17 cellular contexts compared by ENCODE assay signal in the genomic region with DNA sequence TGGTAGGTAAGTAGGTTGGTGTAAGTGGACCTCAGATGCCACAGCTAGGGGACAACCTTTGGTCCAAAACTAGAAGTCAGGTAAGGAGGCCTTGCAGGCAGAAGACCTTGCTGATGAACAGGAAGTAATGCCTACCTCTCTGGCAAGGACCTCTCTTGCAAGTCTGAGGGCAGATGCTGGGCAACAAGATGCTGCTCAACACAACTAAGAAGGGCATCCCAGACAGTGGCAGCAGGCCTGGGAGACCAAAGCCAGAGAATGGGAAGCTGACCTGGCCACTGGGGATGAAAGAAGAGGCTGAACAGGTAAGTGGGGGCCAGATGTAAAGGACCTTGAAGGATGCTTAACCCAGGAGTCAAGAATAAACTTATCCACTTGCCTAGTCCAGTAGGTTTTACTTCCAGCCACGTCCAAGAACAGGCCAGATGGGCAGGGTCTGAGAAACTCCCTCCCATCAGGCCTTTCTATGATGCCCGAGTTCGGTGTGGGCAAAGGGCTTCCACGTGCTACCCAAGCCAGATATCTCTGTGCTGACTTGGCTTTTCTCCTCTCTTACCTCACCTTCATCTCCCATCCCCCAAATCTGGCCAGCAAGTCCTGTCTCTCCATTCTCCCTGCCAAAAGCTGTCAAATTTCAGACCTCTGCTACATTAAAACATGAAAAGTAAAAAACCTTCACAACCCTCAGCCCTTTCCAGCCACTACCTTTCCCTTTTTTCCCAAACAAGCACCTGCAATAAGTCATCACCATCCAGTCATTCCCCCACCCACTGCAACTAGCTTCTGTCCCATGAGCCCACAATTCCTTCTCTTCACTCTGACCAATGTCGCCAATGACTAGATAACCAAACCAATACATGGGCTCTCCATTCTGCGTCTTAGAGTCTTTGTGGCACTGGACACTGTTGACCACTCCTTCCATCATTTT. TPM values are rescaled to one million over a fixed set of nuclear protein-coding genes. Genes with fewer than 3 reads are reported as not detected.
DNase-seq lines count a peak whose midpoint lies in the region; ATAC-seq and TF ChIP-seq lines count a peak whose summit lies in the region.
"Had no signal": no experiment of that assay in that cellular context is flagged by ENCODE, and none has a peak within 500 bp of the region (broad histone marks: within the 10 kb centered on the region; RNA-seq: fewer than 3 reads in every experiment).

No MANE protein-coding gene starts in this region.

- H3K36me3 Mint-ChIP-seq in activated naive CD4-positive, alpha-beta T cell treated with anti-CD3 and anti-CD28 coated beads, Interleukin-2, amount 10 ng/mL, durations not matched to agents 7 days and 5 days, result peaks cover 56% of the 10 kb centered on the region
- peaks cover 49% of the 10 kb centered on the region for H3K36me3 Mint-ChIP-seq in endothelial cell (ENCODE audit: low read depth, unreplicated experiment)

- H3F3A ChIP-seq in PC-3 (ENCODE audit: low read length, unreplicated experiment), result no peaks in the 10 kb centered on the region

- no peaks in the 10 kb centered on the region for H3K4me1 ChIP-seq in Panc1 (ENCODE audit: control insufficient read depth, insufficient read depth, low read length)
- no peaks in the 10 kb centered on the region for H3K4me1 ChIP-seq in psoas muscle
- H3K4me1 ChIP-seq in PC-3 (ENCODE audit: insufficient read depth, low read length), result no peaks in the 10 kb centered on the region
- H3K4me1 ChIP-seq: breast epithelium, esophagus muscularis mucosa, stomach had no signal

- no peaks in the 10 kb centered on the region for H4K20me1 ChIP-seq in PC-3 (ENCODE audit: low read length)

- no peaks in the 10 kb centered on the region for H3K9me3 ChIP-seq in Panc1 (ENCODE audit: control insufficient read depth, insufficient read depth, low read depth, low read length)
- no peaks in the 10 kb centered on the region for H3K9me3 ChIP-seq in psoas muscle
- no peaks in the 10 kb centered on the region for H3K9me3 ChIP-seq in PC-3 (ENCODE audit: low read length)
- H3K9me3 ChIP-seq: breast epithelium, esophagus muscularis mucosa, stomach had no signal

- no peaks in the 10 kb centered on the region for H3K9me2 ChIP-seq in PC-3 (replicated peaks; ENCODE audit: low read length)

- H3K27me3 ChIP-seq in Panc1 (ENCODE audit: control insufficient read depth, insufficient read depth, low read length) (no peaks in the 10 kb centered on the region), psoas muscle (ENCODE audit: insufficient read depth in 3 of 3, low read length in 2 of 3) (no peaks in the 10 kb centered on the region), PC-3 (ENCODE audit: low read length) (no peaks in the 10 kb centered on the region)
- H3K27me3 ChIP-seq: breast epithelium, dorsolateral prefrontal cortex, esophagus muscularis mucosa, stomach had no signal

- H3K4me2 ChIP-seq in PC-3 (ENCODE audit: low read length), result no peak overlapping the region

- H3K79me2 ChIP-seq in PC-3 (ENCODE audit: low read length), result no peaks in the 10 kb centered on the region

- H3K9me3 Mint-ChIP-seq in activated naive CD4-positive, alpha-beta T cell treated with anti-CD3 and anti-CD28 coated beads, Interleukin-2, amount 10 ng/mL, durations not matched to agents 7 days and 5 days, result no peaks in the 10 kb centered on the region
- no peaks in the 10 kb centered on the region for H3K9me3 Mint-ChIP-seq in endothelial cell (ENCODE audit: unreplicated experiment)
- H3K9me3 Mint-ChIP-seq: activated naive CD4-positive, alpha-beta T cell treated with anti-CD3 and anti-CD28 coated beads for 36 hours had no signal

- 55 to 70% (median 61%) methylated on average over 6 of the region's 6 CpGs for WGBS in psoas muscle, 3 donors

- ATAC-seq in Panc1 (peak; percentile 45; the same call in 1 of the 2 replicates), psoas muscle (peak; percentile 18 to 36 (median 32)), GM18502 (IDR thresholded peaks at IDR 0.05; ENCODE audit: poor library complexity, unreplicated experiment) (no peak), PC-3 (no peak; the same call in 1 of the 2 replicates), GM21786 (IDR thresholded peaks at IDR 0.05; ENCODE audit: unreplicated experiment) (no peak)

- CTCF ChIA-PET in activated naive CD4-positive, alpha-beta T cell treated with anti-CD3 and anti-CD28 coated beads, Interleukin-2, amount 10 ng/mL, durations not matched to agents 7 days and 5 days (lab: Charles Lee), result interaction anchor here (2.0 kb wide), 1 partner anchor 9 kb away, joined by 11 read pairs; no protein-coding TSS in a partner anchor
- CTCF ChIA-PET in Panc1 (lab: Charles Lee), result no interaction called here
- CTCF ChIA-PET in PC-3 (lab: Charles Lee), result no interaction called here

- H3K36me3 ChIP-seq in Panc1 (ENCODE audit: control insufficient read depth, insufficient read depth, low read length), result peaks cover 10% of the 10 kb centered on the region
- peaks cover 15 to 56% of the 10 kb centered on the region in 2 donors for H3K36me3 ChIP-seq in psoas muscle (ENCODE audit: insufficient read depth in 1 of 2, low read depth in 1 of 2)
- H3K36me3 ChIP-seq in PC-3 (ENCODE audit: low read depth, low read length), result peaks cover 52% of the 10 kb centered on the region
- H3K36me3 ChIP-seq: breast epithelium had no signal

- in situ Hi-C loops in Panc1 (cut with HindIII; ENCODE audit: low pct_unique_long_range_greater_than_20kb, low sequenced_read_pairs), result no loop called here

- H3K4me3 ChIP-seq in Panc1 (ENCODE audit: low read depth in 2 of 2, low read length in 2 of 2) (no peak overlapping the region), psoas muscle (no peak overlapping the region), PC-3 (ENCODE audit: low read length) (no peak overlapping the region)
- H3K4me3 ChIP-seq: breast epithelium, dorsolateral prefrontal cortex, esophagus muscularis mucosa, stomach had no signal

- H3K9ac ChIP-seq in PC-3 (ENCODE audit: low read length), result no peak overlapping the region

- no peak for TF ChIP-seq CTCF in Panc1 (IDR thresholded peaks at IDR 0.05)
- no peak for TF ChIP-seq CTCF in endothelial cell (IDR thresholded peaks at IDR 0.05; ENCODE audit: unreplicated experiment)
- TF ChIP-seq CTCF in psoas muscle (IDR thresholded peaks at IDR 0.05), result no peak
- no peak for TF ChIP-seq CTCF in PC-3 (conservative IDR thresholded peaks at IDR 0.05; ENCODE audit: low read depth, low read length)

- no peak overlapping the region for H3K27ac ChIP-seq in Panc1 (ENCODE audit: low read length)
- no peak overlapping the region for H3K27ac ChIP-seq in psoas muscle
- H3K27ac ChIP-seq in PC-3 (ENCODE audit: low read length), result no peak overlapping the region
- H3K27ac ChIP-seq: breast epithelium, stomach had no signal

- no peak overlapping the region for H3K4me3 Mint-ChIP-seq in activated naive CD4-positive, alpha-beta T cell treated with anti-CD3 and anti-CD28 coated beads, Interleukin-2, amount 10 ng/mL, durations not matched to agents 7 days and 5 days
- peak overlapping the region; percentile 15 for H3K4me3 Mint-ChIP-seq in endothelial cell (ENCODE audit: unreplicated experiment)
- H3K4me3 Mint-ChIP-seq: activated naive CD4-positive, alpha-beta T cell treated with anti-CD3 and anti-CD28 coated beads for 36 hours had no signal

- DNase-seq in activated naive CD4-positive, alpha-beta T cell treated with anti-CD3 and anti-CD28 coated beads, Interleukin-2, amount 10 ng/mL, durations not matched to agents 7 days and 5 days, result no peak
- DNase-seq in activated naive CD4-positive, alpha-beta T cell (lab: John Stamatoyannopoulos, UW), result no peak
- DNase-seq in Panc1 (ENCODE audit: low read depth, low spot score) (no peak), endothelial cell (ENCODE audit: low spot score) (no peak), psoas muscle (no peak), PC-3 (no peak)
- DNase-seq: activated naive CD4-positive, alpha-beta T cell treated with anti-CD3 and anti-CD28 coated beads for 36 hours; dorsolateral prefrontal cortex; NCI-H1417 treated with DMSO at 0.1 percent for 48 hours; NCI-H82; occipital lobe; stomach; SW 1271 had no signal

- no peaks in the 10 kb centered on the region for H3K27me3 Mint-ChIP-seq in activated naive CD4-positive, alpha-beta T cell treated with anti-CD3 and anti-CD28 coated beads, Interleukin-2, amount 10 ng/mL, durations not matched to agents 7 days and 5 days
- H3K27me3 Mint-ChIP-seq in endothelial cell (ENCODE audit: unreplicated experiment), result no peaks in the 10 kb centered on the region

- POLR2A ChIA-PET in Panc1 (lab: Charles Lee), result no interaction called here
- POLR2A ChIA-PET in PC-3 (lab: Charles Lee; ENCODE audit: unreplicated experiment), result interaction anchor here (0.6 kb wide), 1 partner anchor 109 kb away, joined by 4 read pairs; no protein-coding TSS in a partner anchor

- H2AFZ ChIP-seq in PC-3 (ENCODE audit: low read length), result no peak overlapping the region

- peaks cover 10% of the 10 kb centered on the region for H3K4me1 Mint-ChIP-seq in activated naive CD4-positive, alpha-beta T cell treated with anti-CD3 and anti-CD28 coated beads, Interleukin-2, amount 10 ng/mL, durations not matched to agents 7 days and 5 days
- H3K4me1 Mint-ChIP-seq in endothelial cell (ENCODE audit: unreplicated experiment), result no peaks in the 10 kb centered on the region

- intact Hi-C loops in Panc1 (cut with micrococcal nuclease; ENCODE audit: unreplicated experiment) (no loop called here), psoas muscle (cut with DNase I) (no loop called here), PC-3 (cut with micrococcal nuclease) (no loop called here)

- BruUV-seq in Panc1 (replicated peaks; lab: Mats Ljungman, UMichigan), result no TSS peak
- no TSS peak for BruUV-seq in PC-3 (replicated peaks; lab: Mats Ljungman, UMichigan)

- peak overlapping the region; percentile 13 for H3K27ac Mint-ChIP-seq in activated naive CD4-positive, alpha-beta T cell treated with anti-CD3 and anti-CD28 coated beads, Interleukin-2, amount 10 ng/mL, durations not matched to agents 7 days and 5 days
- H3K27ac Mint-ChIP-seq in endothelial cell (ENCODE audit: unreplicated experiment), result no peak overlapping the region
- H3K27ac Mint-ChIP-seq: activated naive CD4-positive, alpha-beta T cell treated with anti-CD3 and anti-CD28 coated beads for 36 hours had no signal

RNA-seq across cellular contexts. Expression of gene PLCG1, which starts 11.5 kb away (rescaled TPM):
- total RNA-seq in Panc1 (2021; ENCODE audit: unreplicated experiment) (159 TPM), endothelial cell (ENCODE audit: unreplicated experiment) (456 TPM), psoas muscle (10 to 100 TPM; 21.7 to 43.1 (median 28.0) TPM), PC-3 (2014; rRNA removed) (68.8 and 112 TPM in 2 replicates)
- polyA plus RNA-seq in Panc1 (2012; ENCODE audit: insufficient read length), result 189 TPM
- polyA plus RNA-seq in psoas muscle, result 10 to 100 TPM; 16.0 to 26.0 (median 19.7) TPM

Comparison
In these comparisons a context has a peak if more than half of its experiments do, and no peak if none do; other contexts are left out.
1. ATAC-seq: peak in Panc1 (single experiment) and psoas muscle (4 of 4); none in GM18502 (single experiment), PC-3 (single experiment) and GM21786 (single experiment).